ENCODE assay signal across 8 cellular contexts in genomic region chr19:4064551-4065260, GRCh38. TPM values are rescaled to one million over a fixed set of nuclear protein-coding genes. Genes with fewer than 3 reads are reported as not detected.
DNase-seq lines count a peak whose midpoint lies in the region; ATAC-seq and TF ChIP-seq lines count a peak whose summit lies in the region.

No MANE protein-coding gene starts in this region.

- H3K4me2 ChIP-seq in trophoblast cell (ENCODE audit: low read length) = peak overlapping the region; percentile 97

- H4K8ac ChIP-seq in trophoblast cell (ENCODE audit: low read depth, low read length) = peak overlapping the region; percentile 75

- peak overlapping the region; percentile 94 for H3K27ac Mint-ChIP-seq in activated naive CD8-positive, alpha-beta T cell treated with anti-CD3 and anti-CD28 coated beads, Interleukin-2, amount 50 U/mL, for 24 hours

- peak; percentile 2 for ATAC-seq in GM18519 (IDR thresholded peaks at IDR 0.05; ENCODE audit: low FRiP score, unreplicated experiment)
- ATAC-seq in activated naive CD8-positive, alpha-beta T cell treated with anti-CD3 and anti-CD28 coated beads, Interleukin-2, amount 50 U/mL, for 24 hours = no peak
- peak in 3 of 8 donors; percentile 0 to 6 (median 0) for ATAC-seq in heart right ventricle

- no peak for TF ChIP-seq CTCF in heart right ventricle (IDR thresholded peaks at IDR 0.05)

- H3K4me1 ChIP-seq in heart right ventricle (peaks cover 42 to 69% (median 62%) of the 10 kb centered on the region in 9 donors), trophoblast cell (ENCODE audit: control insufficient read depth in 1 of 2, insufficient read depth in 2 of 2, low read length in 2 of 2) (peaks cover 30 to 40% of the 10 kb centered on the region in 2 experiments)

- peak overlapping the region; percentile 95 for H3K14ac ChIP-seq in trophoblast cell (ENCODE audit: low read length)

- peak overlapping the region; percentile 1 for H2AK5ac ChIP-seq in trophoblast cell (ENCODE audit: low read length)

- peak overlapping the region; percentile 31 for H4K12ac ChIP-seq in trophoblast cell (ENCODE audit: low read depth, low read length)

- peak overlapping the region; percentile 75 for H3K9ac ChIP-seq in trophoblast cell (ENCODE audit: low read length)

- intact Hi-C loops in heart right ventricle (cut with DNase I) = loop anchor here in 4 of 10 donors (5.0 to 10.0 kb wide), 4 partner anchors 47 to 77 kb away; partner anchors contain the start of genes PIAS4 (in 2 of the 4) and EEF2 (in 1 of the 4)

- H3K27ac ChIP-seq in heart right ventricle (peak overlapping the region; percentile 93 to 99 (median 98)), trophoblast cell (ENCODE audit: low read depth, low read length) (peak overlapping the region; percentile 82)

- peak overlapping the region; percentile 70 to 97 (median 88) for H3K4me3 ChIP-seq in heart right ventricle
- peak overlapping the region; percentile 81 for H3K4me3 ChIP-seq in trophoblast cell (ENCODE audit: low read depth, low read length)

- H3K27me3 Mint-ChIP-seq in activated naive CD8-positive, alpha-beta T cell treated with anti-CD3 and anti-CD28 coated beads, Interleukin-2, amount 50 U/mL, for 24 hours = no peaks in the 10 kb centered on the region

- H3K23ac ChIP-seq in trophoblast cell (ENCODE audit: low read length) = no peak overlapping the region

- H3K36me3 ChIP-seq in heart right ventricle = peaks cover 0 to 19% (median 0%) of the 10 kb centered on the region in 9 donors
- H3K36me3 ChIP-seq in trophoblast cell (ENCODE audit: control insufficient read depth in 1 of 2, insufficient read depth in 2 of 2, low read length in 2 of 2) = peaks cover 9 to 16% of the 10 kb centered on the region in 2 experiments

- DNase-seq in A172 (ENCODE audit: low spot score) (peak; percentile 42), NCI-H2171 treated with DMSO at 0.1 percent for 48 hours (lab: John Stamatoyannopoulos, UW) (peak; percentile 18), heart right ventricle (peak; percentile 63 to 70), trophoblast cell (no peak), HuH-7 (ENCODE audit: low spot score) (no peak), NCI-H2029 (lab: John Stamatoyannopoulos, UW) (no peak)
- peak; percentile 55 for DNase-seq in activated naive CD8-positive, alpha-beta T cell treated with anti-CD3 and anti-CD28 coated beads, Interleukin-2, amount 50 U/mL, for 24 hours

- no peaks in the 10 kb centered on the region for H3K9me3 ChIP-seq in heart right ventricle
- no peaks in the 10 kb centered on the region for H3K9me3 ChIP-seq in trophoblast cell (ENCODE audit: insufficient read depth, low read depth, low read length)

- no peak overlapping the region for H2AFZ ChIP-seq in trophoblast cell (ENCODE audit: insufficient read depth, low read length, poor library complexity)

- H2BK120ac ChIP-seq in trophoblast cell (ENCODE audit: insufficient read depth, low read length, poor library complexity) = peak overlapping the region; percentile 1

- H2BK12ac ChIP-seq in trophoblast cell (ENCODE audit: low read length) = peak overlapping the region; percentile 27

- H3K4me1 Mint-ChIP-seq in activated naive CD8-positive, alpha-beta T cell treated with anti-CD3 and anti-CD28 coated beads, Interleukin-2, amount 50 U/mL, for 24 hours = peaks cover 47% of the 10 kb centered on the region

- H3K4me3 Mint-ChIP-seq in activated naive CD8-positive, alpha-beta T cell treated with anti-CD3 and anti-CD28 coated beads, Interleukin-2, amount 50 U/mL, for 24 hours = peak overlapping the region; percentile 87

- peak overlapping the region; percentile 92 for H4K91ac ChIP-seq in trophoblast cell (ENCODE audit: low read depth, low read length)

- H3K9me3 Mint-ChIP-seq in activated naive CD8-positive, alpha-beta T cell treated with anti-CD3 and anti-CD28 coated beads, Interleukin-2, amount 50 U/mL, for 24 hours = no peaks in the 10 kb centered on the region

- H3K4ac ChIP-seq in trophoblast cell (ENCODE audit: low read depth, low read length) = peak overlapping the region; percentile 93

- H2BK5ac ChIP-seq in trophoblast cell (ENCODE audit: low read depth, low read length, poor library complexity) = peak overlapping the region; percentile 91

- H3K36me3 Mint-ChIP-seq in activated naive CD8-positive, alpha-beta T cell treated with anti-CD3 and anti-CD28 coated beads, Interleukin-2, amount 50 U/mL, for 24 hours (ENCODE audit: low read depth) = peaks cover 4% of the 10 kb centered on the region

- H3K79me2 ChIP-seq in trophoblast cell (ENCODE audit: control insufficient read depth, insufficient read depth, low read length, poor library complexity) = peaks cover 56% of the 10 kb centered on the region

- H3K27me3 ChIP-seq in heart right ventricle (no peaks in the 10 kb centered on the region), trophoblast cell (ENCODE audit: insufficient read depth, low read length) (no peaks in the 10 kb centered on the region)

- 1 to 2% methylated on average over 40 to 54 of the region's 56 CpGs for WGBS in heart right ventricle, 2 donors
- WGBS in trophoblast cell (ENCODE audit: extremely low coverage, insufficient coverage, insufficient read length) = no CpG with 5 or more reads among the region's 56 CpGs

- H3K18ac ChIP-seq in trophoblast cell (ENCODE audit: low read length) = peak overlapping the region; percentile 80

- H3K79me1 ChIP-seq in trophoblast cell (ENCODE audit: low read length) = peaks cover 29% of the 10 kb centered on the region

RNA-seq across cellular contexts. Expression of gene ZBTB7A, which starts 2.0 kb away (rescaled TPM):
- 15.8 and 16.4 TPM in 2 replicates for total RNA-seq in A172 (2014; rRNA removed; shearing (Covaris generic))
- total RNA-seq in heart right ventricle = 10 to 100 TPM; 20.3 to 40.5 (median 26.3) TPM
- polyA plus RNA-seq in heart right ventricle = 10 to 100 TPM in 1 of 2 donors, 1 to 10 TPM in 1; 9.6 to 13.2 TPM
- 33.3 and 34.5 TPM in 2 replicates for polyA plus RNA-seq in trophoblast cell (2013)

RNA-seq across cellular contexts. Expression of gene PIAS4, which starts 57.2 kb away (rescaled TPM):
- total RNA-seq in A172 (2014; rRNA removed; shearing (Covaris generic)) = 28.7 and 33.9 TPM in 2 replicates
- total RNA-seq in heart right ventricle = 10 to 100 TPM; 11.5 to 22.8 (median 14.3) TPM
- polyA plus RNA-seq in heart right ventricle = 10 to 100 TPM in 1 of 2 donors, 1 to 10 TPM in 1; 8.5 to 10.5 TPM
- 73.6 and 81.3 TPM in 2 replicates for polyA plus RNA-seq in trophoblast cell (2013)

RNA-seq across cellular contexts. Expression of gene MAP2K2, which starts 59.2 kb away (rescaled TPM):
- total RNA-seq in A172 (2014; rRNA removed; shearing (Covaris generic)) = 203 and 204 TPM in 2 replicates
- 100 to 1,000 TPM in 5 of 10 donors, 10 to 100 TPM in 5; 91.5 to 155 (median 101) TPM for total RNA-seq in heart right ventricle
- polyA plus RNA-seq in heart right ventricle = 100 to 1,000 TPM; 163 to 288 TPM
- 150 and 155 TPM in 2 replicates for polyA plus RNA-seq in trophoblast cell (2013)

Comparison
In these comparisons a context has a peak if more than half of its experiments do, and no peak if none do; other contexts are left out.
1. DNase-seq: peak in A172 (single experiment), NCI-H2171 treated with DMSO at 0.1 percent for 48 hours (single experiment), activated naive CD8-positive, alpha-beta T cell treated with anti-CD3 and anti-CD28 coated beads, Interleukin-2, amount 50 U/mL, for 24 hours (single experiment) and heart right ventricle (2 of 2); none in trophoblast cell (0 of 2), HuH-7 (single experiment) and NCI-H2029 (single experiment).